Comparison of ENCODE assay signal across 1 cellular context in genomic region chr22:37383342-37383741, GRCh38.
TF ChIP-seq lines count a peak whose summit lies in the region.

No MANE protein-coding gene starts in this region.

TF ChIP-seq in H1, 55 proteins besides CTCF, POLR2A, EP300 and RAD21 (continued from another document):
- TF ChIP-seq, protein P1, sequence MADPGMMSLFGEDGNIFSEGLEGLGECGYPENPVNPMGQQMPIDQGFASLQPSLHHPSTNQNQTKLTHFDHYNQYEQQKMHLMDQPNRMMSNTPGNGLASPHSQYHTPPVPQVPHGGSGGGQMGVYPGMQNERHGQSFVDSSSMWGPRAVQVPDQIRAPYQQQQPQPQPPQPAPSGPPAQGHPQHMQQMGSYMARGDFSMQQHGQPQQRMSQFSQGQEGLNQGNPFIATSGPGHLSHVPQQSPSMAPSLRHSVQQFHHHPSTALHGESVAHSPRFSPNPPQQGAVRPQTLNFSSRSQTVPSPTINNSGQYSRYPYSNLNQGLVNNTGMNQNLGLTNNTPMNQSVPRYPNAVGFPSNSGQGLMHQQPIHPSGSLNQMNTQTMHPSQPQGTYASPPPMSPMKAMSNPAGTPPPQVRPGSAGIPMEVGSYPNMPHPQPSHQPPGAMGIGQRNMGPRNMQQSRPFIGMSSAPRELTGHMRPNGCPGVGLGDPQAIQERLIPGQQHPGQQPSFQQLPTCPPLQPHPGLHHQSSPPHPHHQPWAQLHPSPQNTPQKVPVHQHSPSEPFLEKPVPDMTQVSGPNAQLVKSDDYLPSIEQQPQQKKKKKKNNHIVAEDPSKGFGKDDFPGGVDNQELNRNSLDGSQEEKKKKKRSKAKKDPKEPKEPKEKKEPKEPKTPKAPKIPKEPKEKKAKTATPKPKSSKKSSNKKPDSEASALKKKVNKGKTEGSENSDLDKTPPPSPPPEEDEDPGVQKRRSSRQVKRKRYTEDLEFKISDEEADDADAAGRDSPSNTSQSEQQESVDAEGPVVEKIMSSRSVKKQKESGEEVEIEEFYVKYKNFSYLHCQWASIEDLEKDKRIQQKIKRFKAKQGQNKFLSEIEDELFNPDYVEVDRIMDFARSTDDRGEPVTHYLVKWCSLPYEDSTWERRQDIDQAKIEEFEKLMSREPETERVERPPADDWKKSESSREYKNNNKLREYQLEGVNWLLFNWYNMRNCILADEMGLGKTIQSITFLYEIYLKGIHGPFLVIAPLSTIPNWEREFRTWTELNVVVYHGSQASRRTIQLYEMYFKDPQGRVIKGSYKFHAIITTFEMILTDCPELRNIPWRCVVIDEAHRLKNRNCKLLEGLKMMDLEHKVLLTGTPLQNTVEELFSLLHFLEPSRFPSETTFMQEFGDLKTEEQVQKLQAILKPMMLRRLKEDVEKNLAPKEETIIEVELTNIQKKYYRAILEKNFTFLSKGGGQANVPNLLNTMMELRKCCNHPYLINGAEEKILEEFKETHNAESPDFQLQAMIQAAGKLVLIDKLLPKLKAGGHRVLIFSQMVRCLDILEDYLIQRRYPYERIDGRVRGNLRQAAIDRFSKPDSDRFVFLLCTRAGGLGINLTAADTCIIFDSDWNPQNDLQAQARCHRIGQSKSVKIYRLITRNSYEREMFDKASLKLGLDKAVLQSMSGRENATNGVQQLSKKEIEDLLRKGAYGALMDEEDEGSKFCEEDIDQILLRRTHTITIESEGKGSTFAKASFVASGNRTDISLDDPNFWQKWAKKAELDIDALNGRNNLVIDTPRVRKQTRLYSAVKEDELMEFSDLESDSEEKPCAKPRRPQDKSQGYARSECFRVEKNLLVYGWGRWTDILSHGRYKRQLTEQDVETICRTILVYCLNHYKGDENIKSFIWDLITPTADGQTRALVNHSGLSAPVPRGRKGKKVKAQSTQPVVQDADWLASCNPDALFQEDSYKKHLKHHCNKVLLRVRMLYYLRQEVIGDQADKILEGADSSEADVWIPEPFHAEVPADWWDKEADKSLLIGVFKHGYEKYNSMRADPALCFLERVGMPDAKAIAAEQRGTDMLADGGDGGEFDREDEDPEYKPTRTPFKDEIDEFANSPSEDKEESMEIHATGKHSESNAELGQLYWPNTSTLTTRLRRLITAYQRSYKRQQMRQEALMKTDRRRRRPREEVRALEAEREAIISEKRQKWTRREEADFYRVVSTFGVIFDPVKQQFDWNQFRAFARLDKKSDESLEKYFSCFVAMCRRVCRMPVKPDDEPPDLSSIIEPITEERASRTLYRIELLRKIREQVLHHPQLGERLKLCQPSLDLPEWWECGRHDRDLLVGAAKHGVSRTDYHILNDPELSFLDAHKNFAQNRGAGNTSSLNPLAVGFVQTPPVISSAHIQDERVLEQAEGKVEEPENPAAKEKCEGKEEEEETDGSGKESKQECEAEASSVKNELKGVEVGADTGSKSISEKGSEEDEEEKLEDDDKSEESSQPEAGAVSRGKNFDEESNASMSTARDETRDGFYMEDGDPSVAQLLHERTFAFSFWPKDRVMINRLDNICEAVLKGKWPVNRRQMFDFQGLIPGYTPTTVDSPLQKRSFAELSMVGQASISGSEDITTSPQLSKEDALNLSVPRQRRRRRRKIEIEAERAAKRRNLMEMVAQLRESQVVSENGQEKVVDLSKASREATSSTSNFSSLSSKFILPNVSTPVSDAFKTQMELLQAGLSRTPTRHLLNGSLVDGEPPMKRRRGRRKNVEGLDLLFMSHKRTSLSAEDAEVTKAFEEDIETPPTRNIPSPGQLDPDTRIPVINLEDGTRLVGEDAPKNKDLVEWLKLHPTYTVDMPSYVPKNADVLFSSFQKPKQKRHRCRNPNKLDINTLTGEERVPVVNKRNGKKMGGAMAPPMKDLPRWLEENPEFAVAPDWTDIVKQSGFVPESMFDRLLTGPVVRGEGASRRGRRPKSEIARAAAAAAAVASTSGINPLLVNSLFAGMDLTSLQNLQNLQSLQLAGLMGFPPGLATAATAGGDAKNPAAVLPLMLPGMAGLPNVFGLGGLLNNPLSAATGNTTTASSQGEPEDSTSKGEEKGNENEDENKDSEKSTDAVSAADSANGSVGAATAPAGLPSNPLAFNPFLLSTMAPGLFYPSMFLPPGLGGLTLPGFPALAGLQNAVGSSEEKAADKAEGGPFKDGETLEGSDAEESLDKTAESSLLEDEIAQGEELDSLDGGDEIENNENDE (IDR thresholded peaks at IDR 0.05; ENCODE audit: insufficient replicate concordance, low read length), result no peak
- no peak for TF ChIP-seq GTF2F1 (IDR thresholded peaks at IDR 0.05; ENCODE audit: borderline replicate concordance, low read depth, low read length)
- TF ChIP-seq JUN (IDR thresholded peaks at IDR 0.05; ENCODE audit: low read depth, low read length), result no peak
- TF ChIP-seq GABPA (IDR thresholded peaks at IDR 0.05; ENCODE audit: borderline replicate concordance, insufficient read depth, low read length), result no peak
- TF ChIP-seq CBX8 (IDR thresholded peaks at IDR 0.05; ENCODE audit: borderline replicate concordance, low read depth, low read length), result no peak
